Comparison of ENCODE assay signal across 8 cellular contexts in the genomic region with DNA sequence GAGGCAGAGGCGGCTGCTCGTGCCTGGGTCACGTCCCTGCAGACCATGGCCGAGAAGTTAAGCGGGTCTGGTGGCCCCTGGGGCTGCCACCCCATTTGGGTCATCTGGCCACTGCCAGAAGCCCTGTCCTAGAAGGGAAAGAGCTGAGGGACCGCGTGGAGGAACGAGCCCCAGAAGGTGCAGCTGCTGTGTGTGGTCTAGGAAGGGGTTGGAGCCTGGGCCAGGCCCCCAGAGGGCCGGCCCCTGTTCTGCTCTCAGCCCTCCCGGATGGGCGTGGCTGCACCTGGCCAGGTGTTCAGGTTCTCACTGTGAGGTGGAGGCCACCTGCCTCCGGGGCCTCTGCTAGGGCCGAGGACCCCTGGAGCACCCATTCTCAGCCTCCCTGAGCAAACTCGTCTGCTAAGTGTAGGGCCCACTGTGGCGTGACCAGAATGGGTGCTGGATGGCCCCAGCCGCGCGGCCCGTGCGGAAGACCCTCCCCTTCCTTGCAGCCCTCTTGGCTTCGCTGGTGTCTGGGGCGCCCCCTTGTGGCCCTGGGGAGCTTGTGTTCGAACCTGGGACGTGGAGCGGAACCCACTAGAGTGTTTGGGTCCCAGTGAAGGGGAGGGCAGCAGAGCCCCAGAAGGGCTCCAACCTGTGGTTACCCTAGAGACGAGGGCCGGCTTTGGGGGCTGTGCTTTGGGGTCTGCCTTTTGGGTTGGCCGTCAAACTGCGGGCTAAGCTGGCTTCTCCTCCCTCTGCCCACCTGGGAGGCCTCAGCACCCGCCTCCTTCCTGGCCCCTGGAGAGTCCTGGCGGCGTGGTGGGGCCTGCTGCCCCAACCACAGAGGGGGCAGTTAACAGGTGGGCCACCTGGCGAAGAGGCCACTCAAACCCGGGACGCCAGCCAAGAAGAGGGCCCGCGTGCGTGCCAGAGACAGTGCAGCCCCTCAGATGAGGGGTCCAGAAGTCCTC. TPM values are rescaled to one million over a fixed set of nuclear protein-coding genes. Genes with fewer than 3 reads are reported as not detected.
DNase-seq lines count a peak whose midpoint lies in the region; ATAC-seq, FAIRE-seq and TF ChIP-seq lines count a peak whose summit lies in the region.

No MANE protein-coding gene starts in this region.

- WGBS in right lobe of liver (ENCODE audit: insufficient coverage, low coverage, low lambda C conversion rate, missing lambda C conversion rate): no CpG with 5 or more reads among the region's 38 CpGs

- TF ChIP-seq POLR2A in H54 (IDR thresholded peaks at IDR 0.05; ENCODE audit: low read depth, low read length): no peak
- TF ChIP-seq POLR2A in right lobe of liver (IDR thresholded peaks at IDR 0.05): no peak

- intact Hi-C loops in right lobe of liver (cut with DNase I): loop anchor here in 1 of 2 donors (10.0 kb wide), 1 partner anchor 146 kb away; no protein-coding TSS in a partner anchor

- peaks cover 0 to 14% (median 3%) of the 10 kb centered on the region in 4 donors for H3K4me1 ChIP-seq in right lobe of liver

- peak overlapping the region; percentile 85 for H3K4me3 ChIP-seq in coronary artery
- H3K4me3 ChIP-seq in right lobe of liver: peak overlapping the region in 2 of 3 donors; percentile 58 to 60

- no peaks in the 10 kb centered on the region for H3K27me3 ChIP-seq in right lobe of liver

- TF ChIP-seq CTCF in coronary artery (IDR thresholded peaks at IDR 0.05) (peak; percentile 34), right lobe of liver (IDR thresholded peaks at IDR 0.05) (peak; percentile 48 to 61 (median 51))

- ATAC-seq in right lobe of liver: peak; percentile 2 to 30 (median 20)
- ATAC-seq in HG03175 (IDR thresholded peaks at IDR 0.05; ENCODE audit: unreplicated experiment): no peak

- H3K27ac ChIP-seq in coronary artery (no peak overlapping the region), right lobe of liver (no peak overlapping the region)

- H3K36me3 ChIP-seq in right lobe of liver: no peaks in the 10 kb centered on the region

- H3K9me3 ChIP-seq in right lobe of liver: no peaks in the 10 kb centered on the region

- DNase-seq in AG08395 (ENCODE audit: low spot score): peak; percentile 50
- DNase-seq in H54 (ENCODE audit: insufficient read length, low spot score): peak; percentile 90
- peak; percentile 32 for DNase-seq in NCI-H2227 treated with DMSO at 0.1 percent for 48 hours (lab: John Stamatoyannopoulos, UW)
- DNase-seq in activated CD4-positive, CD25-positive, alpha-beta regulatory T cell treated with anti-CD3 and anti-CD28 coated beads, Interleukin-2, amount 50 U/mL, for 72 hours: peak; percentile 76
- DNase-seq in coronary artery (ENCODE audit: low spot score): no peak
- no peak for DNase-seq in right lobe of liver
- peak; percentile 36 for DNase-seq in stimulated activated CD8-positive, alpha-beta memory T cell treated with anti-CD3 and anti-CD28 coated beads, Interleukin-15, amount 100 ng/mL, for 1 hour (ENCODE audit: low read depth)

- FAIRE-seq in H54 (lab: Jason Lieb, UNC): no peak

RNA-seq across cellular contexts. Expression of a gene that starts 49.3 kb away (rescaled TPM):
- 10 to 100 TPM in 1 of 6 experiments, 1 to 10 TPM in 4, under 1 TPM in 1; 0.61 to 13.1 (median 6.8) TPM for total RNA-seq in right lobe of liver

RNA-seq across cellular contexts. Expression of a gene that starts 57.5 kb away (rescaled TPM):
- total RNA-seq in right lobe of liver: not detected

Comparison
In these comparisons a context has a peak if more than half of its experiments do, and no peak if none do; other contexts are left out.
1. DNase-seq: peak in AG08395 (single experiment), H54 (single experiment), NCI-H2227 treated with DMSO at 0.1 percent for 48 hours (single experiment), activated CD4-positive, CD25-positive, alpha-beta regulatory T cell treated with anti-CD3 and anti-CD28 coated beads, Interleukin-2, amount 50 U/mL, for 72 hours (single experiment) and stimulated activated CD8-positive, alpha-beta memory T cell treated with anti-CD3 and anti-CD28 coated beads, Interleukin-15, amount 100 ng/mL, for 1 hour (single experiment); none in coronary artery (single experiment) and right lobe of liver (0 of 3).